ENCODE assay signal across 8 cellular contexts in the genomic region with DNA sequence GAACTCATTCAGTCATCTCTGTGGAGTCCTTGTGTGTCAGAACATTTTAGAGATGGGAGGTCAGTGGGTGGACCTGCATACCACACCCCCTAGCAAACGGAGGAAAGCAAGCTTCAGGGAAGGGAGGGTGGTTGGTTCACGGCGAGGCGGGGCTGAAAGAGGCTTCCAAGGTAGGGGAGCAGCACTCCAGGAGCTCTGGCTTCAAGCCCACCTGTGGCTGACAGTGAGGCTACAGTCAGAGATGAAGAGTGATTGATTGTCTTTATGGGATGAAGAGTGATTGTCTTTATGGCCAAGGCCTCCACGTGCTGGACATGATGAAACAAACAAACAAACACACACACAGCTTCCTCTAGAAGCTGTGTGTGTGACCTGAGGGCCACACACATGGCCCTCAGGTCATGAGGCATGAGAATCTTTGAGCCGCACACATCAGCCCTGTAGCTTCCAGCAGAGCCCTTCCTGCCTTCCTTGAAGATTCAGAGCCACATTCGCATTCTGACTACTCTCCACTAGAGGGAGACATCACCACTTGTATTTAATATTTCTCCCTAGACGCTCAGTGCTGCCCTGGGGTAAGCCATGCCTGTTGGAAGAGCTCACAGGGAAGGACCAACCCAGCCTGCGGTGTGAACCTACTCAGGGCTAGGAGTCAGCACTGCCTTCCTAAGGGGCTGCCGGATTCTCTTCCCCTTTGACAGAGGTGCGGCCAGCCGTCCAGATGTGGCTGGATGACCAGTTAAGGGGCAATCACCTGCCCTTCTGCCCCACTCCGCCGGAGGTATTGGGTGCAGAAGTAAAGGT. TPM values are rescaled to one million over a fixed set of nuclear protein-coding genes. Genes with fewer than 3 reads are reported as not detected.
A peak's percentile ranks its signal among the peaks of the same experiment; 100 is the strongest.
DNase-seq lines count a peak whose midpoint lies in the region; ATAC-seq and TF ChIP-seq lines count a peak whose summit lies in the region.

No MANE protein-coding gene starts in this region.

- TF ChIP-seq CTCF in WI38 (IDR thresholded peaks at IDR 0.05; ENCODE audit: low read depth, low read length): peak; percentile 69
- peak; percentile 63 to 94 (median 86) for TF ChIP-seq CTCF in dorsolateral prefrontal cortex (IDR thresholded peaks at IDR 0.05 in 54 of 56, conservative IDR thresholded peaks at IDR 0.05 in 2 of 56; ENCODE audit: low read depth in 1 of 56, partially characterized antibody in 56 of 56)
- TF ChIP-seq CTCF in lower lobe of right lung (IDR thresholded peaks at IDR 0.05): peak; percentile 85

- H3K4me1 ChIP-seq in lower lobe of right lung: peaks cover 13% of the 10 kb centered on the region

- peak; percentile 82 for DNase-seq in Daoy (ENCODE audit: low read depth)
- peak; percentile 87 to 91 for DNase-seq in NCI-H446 (lab: John Stamatoyannopoulos, UW)
- DNase-seq in dorsolateral prefrontal cortex: peak in 5 of 10 donors; percentile 41 to 78 (median 63)
- no peak for DNase-seq in lower lobe of right lung

- intact Hi-C loops in dorsolateral prefrontal cortex (cut with DNase I) (loop anchor here (2.0 to 10.0 kb wide), 2 partner anchors 229 to 589 kb away; no protein-coding TSS in a partner anchor), lower lobe of right lung (cut with DNase I) (no loop called here)

- H3K36me3 Mint-ChIP-seq in stimulated activated memory B cell treated with anti-CD40 and anti-IgM and Interleukin-4, amounts not matched to agents 10 μg/mL and 1 μg/mL and 100 μg/mL, for 72 hours: no peaks in the 10 kb centered on the region

- H3K27me3 ChIP-seq in dorsolateral prefrontal cortex: no peaks in the 10 kb centered on the region
- peaks cover 20% of the 10 kb centered on the region for H3K27me3 ChIP-seq in lower lobe of right lung (ENCODE audit: low read depth)

- no peaks in the 10 kb centered on the region for H3K36me3 ChIP-seq in lower lobe of right lung

- no peak overlapping the region for H3K27ac ChIP-seq in dorsolateral prefrontal cortex
- H3K27ac ChIP-seq in lower lobe of right lung: no peak overlapping the region

- peaks cover 28% of the 10 kb centered on the region for H3K4me1 Mint-ChIP-seq in stimulated activated memory B cell treated with anti-CD40 and anti-IgM and Interleukin-4, amounts not matched to agents 10 μg/mL and 1 μg/mL and 100 μg/mL, for 72 hours

- no peak overlapping the region for H3K4me3 ChIP-seq in WI38 (ENCODE audit: low read depth, low read length)
- no peak overlapping the region for H3K4me3 ChIP-seq in dorsolateral prefrontal cortex
- H3K4me3 ChIP-seq in lower lobe of right lung: no peak overlapping the region

- ATAC-seq in HG03135 (IDR thresholded peaks at IDR 0.05; ENCODE audit: unreplicated experiment): peak; percentile 52
- peak; percentile 69 to 72 for ATAC-seq in lower lobe of right lung
- ATAC-seq in stimulated activated memory B cell treated with anti-CD40 and anti-IgM and Interleukin-4, amounts not matched to agents 10 μg/mL and 1 μg/mL and 100 μg/mL, for 72 hours: peak; percentile 72
- no peak for ATAC-seq in HG03139 (IDR thresholded peaks at IDR 0.05; ENCODE audit: unreplicated experiment)

- H3K27ac Mint-ChIP-seq in stimulated activated memory B cell treated with anti-CD40 and anti-IgM and Interleukin-4, amounts not matched to agents 10 μg/mL and 1 μg/mL and 100 μg/mL, for 72 hours: no peak overlapping the region

- H3K9me3 Mint-ChIP-seq in stimulated activated memory B cell treated with anti-CD40 and anti-IgM and Interleukin-4, amounts not matched to agents 10 μg/mL and 1 μg/mL and 100 μg/mL, for 72 hours: no peaks in the 10 kb centered on the region

- H3K4me3 Mint-ChIP-seq in stimulated activated memory B cell treated with anti-CD40 and anti-IgM and Interleukin-4, amounts not matched to agents 10 μg/mL and 1 μg/mL and 100 μg/mL, for 72 hours: no peak overlapping the region

- peaks cover 21% of the 10 kb centered on the region for H3K27me3 Mint-ChIP-seq in stimulated activated memory B cell treated with anti-CD40 and anti-IgM and Interleukin-4, amounts not matched to agents 10 μg/mL and 1 μg/mL and 100 μg/mL, for 72 hours

- no peaks in the 10 kb centered on the region for H3K9me3 ChIP-seq in lower lobe of right lung

RNA-seq across cellular contexts. Expression of a gene that starts 54.4 kb away (rescaled TPM):
- total RNA-seq in Daoy (2014; rRNA removed; shearing (Covaris generic)): 0.17 and 1.3 TPM in 2 replicates
- total RNA-seq in dorsolateral prefrontal cortex: 100 to 1,000 TPM in 2 of 120 experiments, 10 to 100 TPM in 118; 14.6 to 114 (median 57.5) TPM
- not detected for total RNA-seq in lower lobe of right lung
